ENCODE assay signal across 9 cellular contexts in the genomic region with DNA sequence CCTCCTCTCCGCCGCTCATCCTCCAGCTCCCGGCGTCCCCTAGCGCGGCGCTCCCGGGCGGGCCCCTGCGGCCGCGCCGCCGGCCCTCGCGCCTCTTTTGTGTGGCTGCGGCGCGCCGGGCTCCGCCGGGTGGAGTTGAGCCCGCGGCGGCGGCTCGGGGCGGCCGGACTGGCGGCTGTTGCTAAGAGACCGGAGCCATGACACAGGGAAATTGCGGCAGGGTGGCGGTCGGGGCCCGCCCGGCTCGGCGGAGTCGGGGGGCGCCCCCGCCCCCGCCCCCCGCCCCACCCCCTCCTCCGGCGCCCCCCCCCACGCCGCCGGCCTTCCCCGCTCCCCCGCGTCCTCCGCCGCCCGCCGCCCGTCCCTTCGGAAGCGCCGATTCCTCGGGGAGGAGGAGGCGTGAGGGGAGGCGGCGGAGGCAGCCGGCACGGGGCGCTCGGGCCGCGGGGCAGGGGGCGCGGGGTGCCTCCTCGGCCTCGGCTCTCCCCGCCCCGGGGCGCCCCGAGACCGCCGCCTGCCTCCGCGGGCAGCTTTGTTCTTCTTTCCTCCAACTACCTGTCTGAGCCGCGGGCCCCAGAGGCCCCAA. TPM values are rescaled to one million over a fixed set of nuclear protein-coding genes. Genes with fewer than 3 reads are reported as not detected.
A peak's percentile ranks its signal among the peaks of the same experiment; 100 is the strongest.
DNase-seq lines count a peak whose midpoint lies in the region; ATAC-seq and TF ChIP-seq lines count a peak whose summit lies in the region.
"Had no signal": no experiment of that assay in that cellular context is flagged by ENCODE, and none has a peak within 500 bp of the region (broad histone marks: within the 10 kb centered on the region; RNA-seq: fewer than 3 reads in every experiment).

TMEM200C (minus strand) TSS at position 223 of the 586 bp plus-strand sequence. CDS start 3,459 bp downstream, outside the sequence.

- CTCF ChIA-PET in activated CD4-positive, alpha-beta T cell treated with anti-CD3 and anti-CD28 coated beads for 36 hours (lab: Charles Lee): no interaction called here

- peaks cover 8% of the 10 kb centered on the region for H3K4me1 ChIP-seq in foreskin keratinocyte

- H3K9me3 Mint-ChIP-seq in activated CD4-positive, alpha-beta T cell treated with anti-CD3 and anti-CD28 coated beads for 36 hours (ENCODE audit: low read depth): no peaks in the 10 kb centered on the region
- no peaks in the 10 kb centered on the region for H3K9me3 Mint-ChIP-seq in activated CD4-positive, alpha-beta T cell treated with anti-CD3 and anti-CD28 coated beads, Interleukin-2, amount 10 ng/mL, durations not matched to agents 24 days and 14 days
- H3K9me3 Mint-ChIP-seq in osteocyte (ENCODE audit: unreplicated experiment): no peaks in the 10 kb centered on the region

- peak; percentile 36 for DNase-seq in activated CD4-positive, alpha-beta T cell treated with anti-CD3 and anti-CD28 coated beads for 36 hours
- DNase-seq in activated CD4-positive, alpha-beta T cell treated with anti-CD3 and anti-CD28 coated beads, Interleukin-2, amount 10 ng/mL, durations not matched to agents 24 days and 14 days: no peak
- DNase-seq in NCI-H460 (ENCODE audit: extremely low read depth, low read depth) (peak; percentile 26), foreskin keratinocyte (no peak), osteocyte (ENCODE audit: extremely low spot score, unreplicated experiment) (peak; percentile 85), NCI-H1694 (lab: John Stamatoyannopoulos, UW) (no peak)

- intact Hi-C loops in activated CD4-positive, alpha-beta T cell treated with anti-CD3 and anti-CD28 coated beads for 36 hours (cut with DNase I, micrococcal nuclease): loop anchor here in 1 of 2 experiments (10.0 kb wide), 1 partner anchor 519 kb away; the partner anchor contains the start of gene L3MBTL4
- intact Hi-C loops in activated CD4-positive, alpha-beta T cell treated with anti-CD3 and anti-CD28 coated beads, Interleukin-2, amount 10 ng/mL, durations not matched to agents 24 days and 14 days (cut with micrococcal nuclease): loop anchor here (10.0 kb wide), 1 partner anchor 271 kb away; no protein-coding TSS in a partner anchor

- H3K4me1 Mint-ChIP-seq in activated CD4-positive, alpha-beta T cell treated with anti-CD3 and anti-CD28 coated beads for 36 hours: peaks cover 9% of the 10 kb centered on the region
- no peaks in the 10 kb centered on the region for H3K4me1 Mint-ChIP-seq in activated CD4-positive, alpha-beta T cell treated with anti-CD3 and anti-CD28 coated beads, Interleukin-2, amount 10 ng/mL, durations not matched to agents 24 days and 14 days
- peaks cover 20% of the 10 kb centered on the region for H3K4me1 Mint-ChIP-seq in osteocyte (ENCODE audit: unreplicated experiment)

- peaks cover 61% of the 10 kb centered on the region for H3K27me3 Mint-ChIP-seq in activated CD4-positive, alpha-beta T cell treated with anti-CD3 and anti-CD28 coated beads for 36 hours
- H3K27me3 Mint-ChIP-seq in activated CD4-positive, alpha-beta T cell treated with anti-CD3 and anti-CD28 coated beads, Interleukin-2, amount 10 ng/mL, durations not matched to agents 24 days and 14 days: peaks cover 72% of the 10 kb centered on the region
- peaks cover 39% of the 10 kb centered on the region for H3K27me3 Mint-ChIP-seq in osteocyte (ENCODE audit: unreplicated experiment)

- H3K27ac ChIP-seq in foreskin keratinocyte: no peak within 1 kb of the TSS

- no peak within 1 kb of the TSS for H3K27ac Mint-ChIP-seq in activated CD4-positive, alpha-beta T cell treated with anti-CD3 and anti-CD28 coated beads for 36 hours
- H3K27ac Mint-ChIP-seq in activated CD4-positive, alpha-beta T cell treated with anti-CD3 and anti-CD28 coated beads, Interleukin-2, amount 10 ng/mL, durations not matched to agents 24 days and 14 days: no peak within 1 kb of the TSS
- peak within 1 kb of the TSS; percentile 80 for H3K27ac Mint-ChIP-seq in osteocyte (ENCODE audit: unreplicated experiment)

- H3K4me3 Mint-ChIP-seq in activated CD4-positive, alpha-beta T cell treated with anti-CD3 and anti-CD28 coated beads for 36 hours: no peak within 1 kb of the TSS
- H3K4me3 Mint-ChIP-seq in activated CD4-positive, alpha-beta T cell treated with anti-CD3 and anti-CD28 coated beads, Interleukin-2, amount 10 ng/mL, durations not matched to agents 24 days and 14 days: no peak within 1 kb of the TSS
- peak within 1 kb of the TSS; percentile 74 for H3K4me3 Mint-ChIP-seq in osteocyte (ENCODE audit: unreplicated experiment)

- POLR2A ChIA-PET in activated CD4-positive, alpha-beta T cell treated with anti-CD3 and anti-CD28 coated beads for 36 hours (lab: Charles Lee): no interaction called here

- no peaks in the 10 kb centered on the region for H3K36me3 Mint-ChIP-seq in activated CD4-positive, alpha-beta T cell treated with anti-CD3 and anti-CD28 coated beads for 36 hours (ENCODE audit: low read depth)
- H3K36me3 Mint-ChIP-seq in activated CD4-positive, alpha-beta T cell treated with anti-CD3 and anti-CD28 coated beads, Interleukin-2, amount 10 ng/mL, durations not matched to agents 24 days and 14 days (ENCODE audit: low read depth): no peaks in the 10 kb centered on the region
- no peaks in the 10 kb centered on the region for H3K36me3 Mint-ChIP-seq in osteocyte (ENCODE audit: unreplicated experiment)

- TF ChIP-seq CTCF in foreskin keratinocyte (conservative IDR thresholded peaks at IDR 0.05): no peak
- no peak for TF ChIP-seq CTCF in osteocyte (IDR thresholded peaks at IDR 0.05)

- H3K27me3 ChIP-seq in foreskin keratinocyte: peaks cover 84% of the 10 kb centered on the region

- ATAC-seq in activated CD4-positive, alpha-beta T cell treated with anti-CD3 and anti-CD28 coated beads for 36 hours: peak; percentile 31
- ATAC-seq in foreskin keratinocyte (peak; percentile 26), HG03039 (IDR thresholded peaks at IDR 0.05; ENCODE audit: unreplicated experiment) (no peak), HG03520 (IDR thresholded peaks at IDR 0.05; ENCODE audit: unreplicated experiment) (no peak)

RNA-seq across cellular contexts. Expression of gene TMEM200C, which starts in this region (rescaled TPM):
- not detected for total RNA-seq in activated CD4-positive, alpha-beta T cell treated with anti-CD3 and anti-CD28 coated beads for 36 hours
- total RNA-seq in activated CD4-positive, alpha-beta T cell treated with anti-CD3 and anti-CD28 coated beads, Interleukin-2, amount 10 ng/mL, durations not matched to agents 24 days and 14 days: not detected in 2 replicates
- 1.9 and 3.8 TPM in 2 replicates for total RNA-seq in NCI-H460 (2014; rRNA removed; shearing (Covaris generic))
- 0.04 and 0.36 TPM in 2 replicates for polyA plus RNA-seq in NCI-H460 (2014; cell fraction: nucleus; rRNA removed)
- 0.14 TPM in 1 of 2 replicates, not detected in the other for total RNA-seq in foreskin keratinocyte
- 0.02 TPM in 1 of 2 replicates, not detected in the other for polyA plus RNA-seq in foreskin keratinocyte
- 1.6 and 2.1 TPM in 2 replicates for total RNA-seq in osteocyte
- total RNA-seq: T-helper 2 cell treated with Interferon-gamma antibody and Interleukin-4, amounts not matched to agents 100 ng/mL and 5 ng/mL, for 36 hours had no signal

Comparison
In these comparisons a context has a peak if more than half of its experiments do, and no peak if none do; other contexts are left out.
1. Peak in DNase-seq and ATAC-seq in activated CD4-positive, alpha-beta T cell treated with anti-CD3 and anti-CD28 coated beads for 36 hours; RNA of the gene not detected or under 1 TPM.
2. Peak in ATAC-seq in foreskin keratinocyte; RNA of the gene not detected or under 1 TPM.
3. DNase-seq: peak in NCI-H460 (single experiment) and osteocyte (single experiment); none in activated CD4-positive, alpha-beta T cell treated with anti-CD3 and anti-CD28 coated beads, Interleukin-2, amount 10 ng/mL, durations not matched to agents 24 days and 14 days (single experiment), foreskin keratinocyte (0 of 2) and NCI-H1694 (single experiment).